In the genomic region with DNA sequence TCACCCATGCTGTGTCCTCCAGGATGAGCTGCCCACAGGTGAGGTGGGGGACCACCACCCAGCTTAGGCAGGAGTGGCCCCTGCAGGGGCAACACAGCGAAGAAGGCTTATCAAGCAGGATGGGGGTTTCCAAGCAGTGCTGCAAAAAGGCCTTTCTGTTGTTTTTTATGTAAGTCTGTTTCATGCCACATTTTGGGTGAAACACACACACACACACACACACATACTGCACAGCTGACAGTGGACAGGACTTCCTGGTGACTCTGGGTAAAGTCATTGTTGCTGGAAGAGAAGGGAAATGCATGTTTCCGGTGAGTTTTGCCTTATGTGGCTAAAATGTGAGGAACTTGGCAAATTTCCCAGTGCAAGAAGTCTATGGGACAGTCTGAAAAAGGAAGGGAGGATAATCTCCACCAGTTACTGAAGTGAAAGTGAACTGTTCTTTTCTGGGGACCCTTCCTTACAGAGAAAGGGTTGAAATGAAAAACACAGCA, we compare ENCODE assay signal across 8 cellular contexts.
A peak's percentile ranks its signal among the peaks of the same experiment; 100 is the strongest.
DNase-seq lines count a peak whose midpoint lies in the region; ATAC-seq, FAIRE-seq and TF ChIP-seq lines count a peak whose summit lies in the region.

No MANE protein-coding gene starts in this region.

- peak; percentile 61 for FAIRE-seq in HepG2 (lab: Jason Lieb, UNC)

- H3K9ac ChIP-seq in HepG2 (ENCODE audit: insufficient read depth, low read depth, low read length) = no peak overlapping the region; the same call in 1 of the 2 replicates

- peak overlapping the region; percentile 20 for H3K27ac ChIP-seq in caudate nucleus (ENCODE audit: low read depth, low read length)
- H3K27ac ChIP-seq in HepG2 (ENCODE audit: extremely low read length, insufficient read depth, low read length) = peak overlapping the region; percentile 30
- H3K27ac ChIP-seq in upper lobe of left lung = peak overlapping the region; percentile 63 to 83 (median 78)

- in situ Hi-C loops in HepG2 (cut with HindIII; ENCODE audit: extremely low pct_ligation_motif_present, low pct_unique_long_range_greater_than_20kb) = no loop called here

- intact Hi-C loops in CD14-positive monocyte (cut with micrococcal nuclease) (loop anchor here (5.0 to 10.0 kb wide), 2 partner anchors 43 to 120 kb away; a partner anchor contains a TSS), HepG2 (cut with micrococcal nuclease; ENCODE audit: unreplicated experiment) (no loop called here)

- H3K4me2 ChIP-seq in HepG2 (ENCODE audit: low read depth, low read length) = peak overlapping the region; percentile 23; the same call in 1 of the 2 replicates

- TF ChIP-seq CTCF in CD14-positive monocyte (IDR thresholded peaks at IDR 0.05) = no peak
- TF ChIP-seq CTCF in GM20000 (IDR thresholded peaks at IDR 0.05; ENCODE audit: extremely low read depth, missing control alignments) = no peak
- TF ChIP-seq CTCF in HepG2 (CRISPR knock-in tag; IDR thresholded peaks at IDR 0.05) = no peak
- no peak for TF ChIP-seq CTCF in upper lobe of left lung (IDR thresholded peaks at IDR 0.05)

- H3K36me3 Mint-ChIP-seq in CD14-positive monocyte = peaks cover 0 to 14% of the 10 kb centered on the region in 2 donors

- peaks cover 5 to 9% (median 7%) of the 10 kb centered on the region in 7 donors for H3K9me3 Mint-ChIP-seq in CD14-positive monocyte

- CTCF ChIA-PET in HepG2 (lab: Yijun Ruan, JAX; ENCODE audit: low intra/inter-chr PET ratio, low total read pairs) = no interaction called here

- H3K27me3 Mint-ChIP-seq in CD14-positive monocyte (ENCODE audit: low read depth in 3 of 3) = no peaks in the 10 kb centered on the region

- peaks cover 55% of the 10 kb centered on the region for H3K4me1 Mint-ChIP-seq in CD14-positive monocyte

- peak overlapping the region in 1 of 2 donors; percentile 26 for H3K4me3 Mint-ChIP-seq in CD14-positive monocyte

- peak in 1 of 2 experiments; percentile 49; a peak in 1 of 4 replicates for TF ChIP-seq EP300 in HepG2 (IDR thresholded peaks at IDR 0.05; ENCODE audit: low read depth in 2 of 2, low read length in 2 of 2)
- no peak for TF ChIP-seq EP300 in HepG2 (CRISPR knock-in tag; IDR thresholded peaks at IDR 0.05; ENCODE audit: borderline replicate concordance)
- peak in 2 of 4 donors; percentile 68 to 74 for TF ChIP-seq EP300 in upper lobe of left lung (IDR thresholded peaks at IDR 0.05)

- H3K36me3 ChIP-seq in HepG2 (replicated peaks in 1 of 2; ENCODE audit: control insufficient read depth in 1 of 2, insufficient read depth in 2 of 2, low read length in 2 of 2) = no peaks in the 10 kb centered on the region
- no peaks in the 10 kb centered on the region for H3K36me3 ChIP-seq in upper lobe of left lung

- H2AFZ ChIP-seq in HepG2 (ENCODE audit: low read length) = no peak overlapping the region

- 13% methylated on average over 1 of the region's 2 CpGs for WGBS in HepG2 (ENCODE audit: low lambda C conversion rate)
- WGBS in upper lobe of left lung, 2 donors = 18 to 21% methylated on average over 2 of the region's 2 CpGs

- H4K20me1 ChIP-seq in HepG2 (ENCODE audit: insufficient read depth, low read length) = no peaks in the 10 kb centered on the region

- H3K4me3 ChIP-seq in HepG2 (replicated peaks in 1 of 3; ENCODE audit: insufficient read depth in 1 of 3, low read depth in 2 of 3, low read length in 3 of 3) = no peak overlapping the region
- H3K4me3 ChIP-seq in upper lobe of left lung = no peak overlapping the region

- H3K4me1 ChIP-seq in HepG2 (ENCODE audit: insufficient read depth, low read length) (peaks cover 71% of the 10 kb centered on the region), upper lobe of left lung (peaks cover 19 to 30% (median 25%) of the 10 kb centered on the region in 4 donors)

- no TSS peak for BruUV-seq in HepG2 (replicated peaks; lab: Mats Ljungman, UMichigan)

- no peaks in the 10 kb centered on the region for H3K79me2 ChIP-seq in HepG2 (ENCODE audit: insufficient read depth, low read length)

- TF ChIP-seq POLR2A in HepG2 (IDR thresholded peaks at IDR 0.05; ENCODE audit: insufficient read depth in 1 of 2, low read depth in 2 of 2, low read length in 2 of 2) (no peak), upper lobe of left lung (IDR thresholded peaks at IDR 0.05) (no peak)

- H3K27me3 ChIP-seq in HepG2 (ENCODE audit: control insufficient read depth in 1 of 2, insufficient read depth in 2 of 2, low read length in 2 of 2) = no peaks in the 10 kb centered on the region
- H3K27me3 ChIP-seq in upper lobe of left lung = no peaks in the 10 kb centered on the region

- DNase-seq in CD14-positive monocyte (ENCODE audit: low spot score) = peak; percentile 79
- DNase-seq in GM20000 (ENCODE audit: low spot score) = peak; percentile 44
- DNase-seq in NOMO-1 treated with dmso at 0.1 percent for 144 hours (lab: John Stamatoyannopoulos, UW; ENCODE audit: unreplicated experiment) = peak; percentile 88
- peak in 12 of 61 donors; percentile 6 to 37 (median 15) for DNase-seq in caudate nucleus (lab: John Stamatoyannopoulos, UW)
- DNase-seq in HepG2 (ENCODE audit: low spot score) = peak; percentile 89
- DNase-seq in upper lobe of left lung = peak in 1 of 2 donors; percentile 67
- DNase-seq in NCI-H2227 (lab: John Stamatoyannopoulos, UW; ENCODE audit: unreplicated experiment) = no peak
- DNase-seq in activated CD4-positive, alpha-beta T cell treated with anti-CD3 and anti-CD28 coated beads, Interleukin-2, amount 50 U/mL, for 1 hour = no peak

- ATAC-seq in HepG2 = peak; percentile 64
- ATAC-seq in upper lobe of left lung (ENCODE audit: low FRiP score in 2 of 2) = peak; percentile 86 to 90

- no peak for TF ChIP-seq RAD21 in HepG2 (CRISPR knock-in tag; IDR thresholded peaks at IDR 0.05)

- POLR2A ChIA-PET in HepG2 (lab: Yijun Ruan, JAX) = interaction anchor here (0.7 kb wide), 1 partner anchor 12 kb away, joined by 3 read pairs; no protein-coding TSS in a partner anchor

- H3K9me3 ChIP-seq in HepG2 (ENCODE audit: low read length) (no peaks in the 10 kb centered on the region), upper lobe of left lung (no peaks in the 10 kb centered on the region)

- H3K27ac Mint-ChIP-seq in CD14-positive monocyte = peak overlapping the region; percentile 88 to 96 (median 94)

TF ChIP-seq in HepG2, 621 proteins besides CTCF, POLR2A, EP300 and RAD21 (continues in another document):
- TF ChIP-seq DNMT3B (CRISPR knock-in tag; conservative IDR thresholded peaks at IDR 0.05) (no peak), AGO2 (optimal IDR thresholded peaks at IDR 0.05; ENCODE audit: low read depth, low read length) (no peak), MED1 (CRISPR knock-in tag; IDR thresholded peaks at IDR 0.05) (peak; percentile 74), NCOA2 (CRISPR knock-in tag; IDR thresholded peaks at IDR 0.05) (0 out of 2 replicates have a peak, but pooled peaks have one; percentile 25), ZKSCAN8 (CRISPR knock-in tag; IDR thresholded peaks at IDR 0.05; ENCODE audit: borderline replicate concordance) (no peak), POGZ (CRISPR knock-in tag; IDR thresholded peaks at IDR 0.05) (peak; percentile 64; the same call in 1 of the 2 replicates), CEBPG (CRISPR knock-in tag; IDR thresholded peaks at IDR 0.05) (no peak), ATF7 (IDR thresholded peaks at IDR 0.05) (no peak), ATF7 (CRISPR knock-in tag; IDR thresholded peaks at IDR 0.05) (no peak)
- TF ChIP-seq, protein P1, sequence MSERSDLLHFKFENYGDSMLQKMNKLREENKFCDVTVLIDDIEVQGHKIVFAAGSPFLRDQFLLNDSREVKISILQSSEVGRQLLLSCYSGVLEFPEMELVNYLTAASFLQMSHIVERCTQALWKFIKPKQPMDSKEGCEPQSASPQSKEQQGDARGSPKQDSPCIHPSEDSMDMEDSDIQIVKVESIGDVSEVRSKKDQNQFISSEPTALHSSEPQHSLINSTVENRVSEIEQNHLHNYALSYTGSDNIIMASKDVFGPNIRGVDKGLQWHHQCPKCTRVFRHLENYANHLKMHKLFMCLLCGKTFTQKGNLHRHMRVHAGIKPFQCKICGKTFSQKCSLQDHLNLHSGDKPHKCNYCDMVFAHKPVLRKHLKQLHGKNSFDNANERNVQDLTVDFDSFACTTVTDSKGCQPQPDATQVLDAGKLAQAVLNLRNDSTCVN (CRISPR knock-in tag; IDR thresholded peaks at IDR 0.05; ENCODE audit: borderline replicate concordance) = no peak
- TF ChIP-seq, protein P2, sequence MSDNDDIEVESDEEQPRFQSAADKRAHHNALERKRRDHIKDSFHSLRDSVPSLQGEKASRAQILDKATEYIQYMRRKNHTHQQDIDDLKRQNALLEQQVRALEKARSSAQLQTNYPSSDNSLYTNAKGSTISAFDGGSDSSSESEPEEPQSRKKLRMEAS (IDR thresholded peaks at IDR 0.05) = peak; percentile 33; the same call in 1 of the 2 replicates
- TF ChIP-seq, protein P3, sequence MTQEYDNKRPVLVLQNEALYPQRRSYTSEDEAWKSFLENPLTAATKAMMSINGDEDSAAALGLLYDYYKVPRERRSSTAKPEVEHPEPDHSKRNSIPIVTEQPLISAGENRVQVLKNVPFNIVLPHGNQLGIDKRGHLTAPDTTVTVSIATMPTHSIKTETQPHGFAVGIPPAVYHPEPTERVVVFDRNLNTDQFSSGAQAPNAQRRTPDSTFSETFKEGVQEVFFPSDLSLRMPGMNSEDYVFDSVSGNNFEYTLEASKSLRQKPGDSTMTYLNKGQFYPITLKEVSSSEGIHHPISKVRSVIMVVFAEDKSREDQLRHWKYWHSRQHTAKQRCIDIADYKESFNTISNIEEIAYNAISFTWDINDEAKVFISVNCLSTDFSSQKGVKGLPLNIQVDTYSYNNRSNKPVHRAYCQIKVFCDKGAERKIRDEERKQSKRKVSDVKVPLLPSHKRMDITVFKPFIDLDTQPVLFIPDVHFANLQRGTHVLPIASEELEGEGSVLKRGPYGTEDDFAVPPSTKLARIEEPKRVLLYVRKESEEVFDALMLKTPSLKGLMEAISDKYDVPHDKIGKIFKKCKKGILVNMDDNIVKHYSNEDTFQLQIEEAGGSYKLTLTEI (CRISPR knock-in tag; conservative IDR thresholded peaks at IDR 0.05) = no peak
- TF ChIP-seq, protein P4, sequence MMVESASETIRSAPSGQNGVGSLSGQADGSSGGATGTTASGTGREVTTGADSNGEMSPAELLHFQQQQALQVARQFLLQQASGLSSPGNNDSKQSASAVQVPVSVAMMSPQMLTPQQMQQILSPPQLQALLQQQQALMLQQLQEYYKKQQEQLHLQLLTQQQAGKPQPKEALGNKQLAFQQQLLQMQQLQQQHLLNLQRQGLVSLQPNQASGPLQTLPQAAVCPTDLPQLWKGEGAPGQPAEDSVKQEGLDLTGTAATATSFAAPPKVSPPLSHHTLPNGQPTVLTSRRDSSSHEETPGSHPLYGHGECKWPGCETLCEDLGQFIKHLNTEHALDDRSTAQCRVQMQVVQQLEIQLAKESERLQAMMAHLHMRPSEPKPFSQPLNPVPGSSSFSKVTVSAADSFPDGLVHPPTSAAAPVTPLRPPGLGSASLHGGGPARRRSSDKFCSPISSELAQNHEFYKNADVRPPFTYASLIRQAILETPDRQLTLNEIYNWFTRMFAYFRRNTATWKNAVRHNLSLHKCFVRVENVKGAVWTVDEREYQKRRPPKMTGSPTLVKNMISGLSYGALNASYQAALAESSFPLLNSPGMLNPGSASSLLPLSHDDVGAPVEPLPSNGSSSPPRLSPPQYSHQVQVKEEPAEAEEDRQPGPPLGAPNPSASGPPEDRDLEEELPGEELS (CRISPR knock-in tag; IDR thresholded peaks at IDR 0.05) = peak; percentile 58

Comparison
In these comparisons a context has a peak if more than half of its experiments do, and no peak if none do; other contexts are left out.
1. DNase-seq: peak in CD14-positive monocyte (single experiment), GM20000 (single experiment), NOMO-1 treated with dmso at 0.1 percent for 144 hours (single experiment) and HepG2 (single experiment); none in NCI-H2227 (single experiment) and activated CD4-positive, alpha-beta T cell treated with anti-CD3 and anti-CD28 coated beads, Interleukin-2, amount 50 U/mL, for 1 hour (single experiment).
2. H3K27ac ChIP-seq: peak in every context shown above with its lines; median percentile 78 in upper lobe of left lung; 30 in HepG2; 20 in caudate nucleus.